8 cellular contexts compared by ENCODE assay signal in genomic region chrX:47193475-47194241, GRCh38. TPM values are rescaled to one million over a fixed set of nuclear protein-coding genes. Genes with fewer than 3 reads are reported as not detected.
DNase-seq lines count a peak whose midpoint lies in the region; ATAC-seq, FAIRE-seq and TF ChIP-seq lines count a peak whose summit lies in the region.

UBA1 (plus strand) TSS chrX:47193829; CDS start chrX:47198803, 4,974 bp downstream.

- no peaks in the 10 kb centered on the region for H3K27me3 ChIP-seq in psoas muscle (ENCODE audit: insufficient read depth in 3 of 3, low read length in 2 of 3)

- H3K36me3 Mint-ChIP-seq in T-helper 17 cell (ENCODE audit: low read depth): peaks cover 2% of the 10 kb centered on the region

- in situ Hi-C loops in GM13976 (cut with MboI; ENCODE audit: low sequenced_read_pairs, unreplicated experiment): loop anchor here (10.0 kb wide), 2 partner anchors 191 to 331 kb away; no protein-coding TSS in a partner anchor

- peaks cover 31% of the 10 kb centered on the region for H3K4me1 Mint-ChIP-seq in T-helper 17 cell

- H3K4me3 ChIP-seq in psoas muscle: peak within 1 kb of the TSS; percentile 83

- 0 to 1% (median 1%) methylated on average over 20 to 50 of the region's 52 CpGs for WGBS in psoas muscle, 3 donors

- ATAC-seq in HG02938 (IDR thresholded peaks at IDR 0.05; ENCODE audit: unreplicated experiment): peak; percentile 55
- peak; percentile 79 for ATAC-seq in T-helper 17 cell
- peak; percentile 89 to 96 for ATAC-seq in left cardiac atrium
- peak; percentile 88 to 91 (median 90) for ATAC-seq in psoas muscle

- intact Hi-C loops in left cardiac atrium (cut with DNase I): loop anchor here (2.0 to 10.0 kb wide), 5 partner anchors 191 to 451 kb away; no protein-coding TSS in a partner anchor
- intact Hi-C loops in psoas muscle (cut with DNase I): loop anchor here (1.0 to 5.0 kb wide), 4 partner anchors 191 to 834 kb away; no protein-coding TSS in a partner anchor

- TF ChIP-seq CTCF in GM13976 (IDR thresholded peaks at IDR 0.05; ENCODE audit: borderline replicate concordance, control extremely low read depth, extremely low read depth, insufficient read depth, missing control alignments): peak; percentile 86
- TF ChIP-seq CTCF in psoas muscle (IDR thresholded peaks at IDR 0.05): peak; percentile 92

- peak within 1 kb of the TSS; percentile 97 for H3K27ac ChIP-seq in psoas muscle

- no peak for FAIRE-seq in urothelium cell line (lab: Jason Lieb, UNC)

- H3K4me1 ChIP-seq in psoas muscle: peaks cover 43% of the 10 kb centered on the region

- H3K27ac Mint-ChIP-seq in T-helper 17 cell: peak within 1 kb of the TSS; percentile 89

- H3K4me3 Mint-ChIP-seq in T-helper 17 cell: peak within 1 kb of the TSS; percentile 96

- peak; percentile 91 for DNase-seq in GM13976 (ENCODE audit: low spot score)
- DNase-seq in NCI-H1694 treated with DMSO at 0.1 percent for 48 hours (lab: John Stamatoyannopoulos, UW): peak; percentile 94
- peak; percentile 75 to 85 (median 84) for DNase-seq in T-helper 17 cell
- peak; percentile 20 to 98 (median 85) for DNase-seq in amygdala (lab: John Stamatoyannopoulos, UW)
- DNase-seq in left cardiac atrium: peak; percentile 97
- peak; percentile 96 to 98 for DNase-seq in psoas muscle
- peak; percentile 88 for DNase-seq in urothelium cell line (ENCODE audit: low spot score)

- no peaks in the 10 kb centered on the region for H3K27me3 Mint-ChIP-seq in T-helper 17 cell

- peaks cover 0 to 17% of the 10 kb centered on the region in 2 donors for H3K36me3 ChIP-seq in psoas muscle (ENCODE audit: insufficient read depth in 1 of 2, low read depth in 1 of 2)

- no peaks in the 10 kb centered on the region for H3K9me3 ChIP-seq in T-helper 17 cell (ENCODE audit: control insufficient read depth, low read length, poor library complexity, severe bottlenecking)
- H3K9me3 ChIP-seq in psoas muscle: no peaks in the 10 kb centered on the region

RNA-seq across cellular contexts. Expression of gene UBA1, which starts in this region (rescaled TPM):
- total RNA-seq in T-helper 17 cell (100 to 1,000 TPM; 109 to 112 TPM), left cardiac atrium (100 to 1,000 TPM; 101 to 132 TPM), psoas muscle (100 to 1,000 TPM; 145 to 230 (median 187) TPM)
- 100 to 1,000 TPM in 2 of 3 donors, 10 to 100 TPM in 1; 96.2 to 120 (median 115) TPM for polyA plus RNA-seq in psoas muscle

Comparison
In these comparisons a context has a peak if more than half of its experiments do, and no peak if none do; other contexts are left out.
1. Peak in every context shown above with its lines: DNase-seq, ATAC-seq, H3K4me3 ChIP-seq and H3K27ac ChIP-seq.